In genomic region chr2:168874368-168875005, GRCh38 we compare ENCODE assay signal across 29 cellular contexts. TPM values are rescaled to one million over a fixed set of nuclear protein-coding genes. Genes with fewer than 3 reads are reported as not detected.
"Had no signal": no experiment of that assay in that cellular context is flagged by ENCODE, and none has a peak within 500 bp of the region (broad histone marks: within the 10 kb centered on the region; RNA-seq: fewer than 3 reads in every experiment).

No MANE protein-coding gene starts in this region.

- FAIRE-seq: bronchial epithelial cell had no signal

- H3K36me3 Mint-ChIP-seq: naive thymus-derived CD8-positive, alpha-beta T cell had no signal

- H3K9me3 ChIP-seq: left lung, sigmoid colon, thoracic aorta, upper lobe of left lung had no signal

- H3K9me3 Mint-ChIP-seq: activated naive CD4-positive, alpha-beta T cell treated with anti-CD3 and anti-CD28 coated beads, Interleukin-2, amount 10 ng/mL, durations not matched to agents 7 days and 5 days; naive thymus-derived CD8-positive, alpha-beta T cell had no signal

- H3K4me3 Mint-ChIP-seq: activated naive CD4-positive, alpha-beta T cell treated with anti-CD3 and anti-CD28 coated beads, Interleukin-2, amount 10 ng/mL, durations not matched to agents 7 days and 5 days; naive thymus-derived CD8-positive, alpha-beta T cell; neural progenitor cell had no signal

- H3K9ac ChIP-seq: neural progenitor cell had no signal

- H2AFZ ChIP-seq: neural progenitor cell had no signal

- H3K27me3 ChIP-seq: left lung, neural progenitor cell, sigmoid colon, upper lobe of left lung had no signal

- H3K27ac Mint-ChIP-seq: activated naive CD4-positive, alpha-beta T cell treated with anti-CD3 and anti-CD28 coated beads, Interleukin-2, amount 10 ng/mL, durations not matched to agents 7 days and 5 days; naive thymus-derived CD8-positive, alpha-beta T cell; neural progenitor cell; progenitor cell of endocrine pancreas had no signal

- H3K4me1 ChIP-seq: left lung, neural progenitor cell, sigmoid colon, upper lobe of left lung had no signal

- H3K27me3 Mint-ChIP-seq: activated naive CD4-positive, alpha-beta T cell treated with anti-CD3 and anti-CD28 coated beads, Interleukin-2, amount 10 ng/mL, durations not matched to agents 7 days and 5 days; naive thymus-derived CD8-positive, alpha-beta T cell; progenitor cell of endocrine pancreas had no signal

- DNase-seq: activated CD4-positive, CD25-positive, alpha-beta regulatory T cell treated with anti-CD3 and anti-CD28 coated beads, Interleukin-2, amount 50 U/mL, for 72 hours; activated CD8-positive, alpha-beta memory T cell treated with anti-CD3 and anti-CD28 coated beads for 24 hours; activated CD8-positive, alpha-beta memory T cell treated with anti-CD3 and anti-CD28 coated beads, Interleukin-2, amount 50 U/mL, for 48 hours; activated effector memory CD4-positive, alpha-beta T cell treated with anti-CD3 and anti-CD28 coated beads, Interleukin-2, amount 50 U/mL, for 16 hours; activated naive CD4-positive, alpha-beta T cell treated with anti-CD3 and anti-CD28 coated beads, Interleukin-2, amount 10 ng/mL, durations not matched to agents 7 days and 5 days; activated T-cell treated with anti-CD3 and anti-CD28 coated beads, Interleukin-2, amount 50 U/mL, for 48 hours; amygdala; foreskin fibroblast; left lung; naive thymus-derived CD8-positive, alpha-beta T cell; retina; sigmoid colon; stimulated activated CD4-positive, alpha-beta T cell treated with anti-CD3 and anti-CD28 coated beads, Interleukin-4, amount 100 ng/mL, for 1 hour; stimulated activated naive CD4-positive, alpha-beta T cell treated with Interleukin-2 at 50 U/mL for 16 hours; SW 1271; upper lobe of left lung had no signal

- ATAC-seq: left lung; naive thymus-derived CD8-positive, alpha-beta T cell had no signal

- H3K4me3 ChIP-seq: coronary artery, left lung, lung, neural progenitor cell, sigmoid colon, thoracic aorta, upper lobe of left lung had no signal

- H3K4me1 Mint-ChIP-seq: activated naive CD4-positive, alpha-beta T cell treated with anti-CD3 and anti-CD28 coated beads, Interleukin-2, amount 10 ng/mL, durations not matched to agents 7 days and 5 days; neural progenitor cell had no signal

- H3K4me2 ChIP-seq: neural progenitor cell had no signal

- H3K27ac ChIP-seq: coronary artery, left lung, neural progenitor cell, sigmoid colon, thoracic aorta, upper lobe of left lung, VCaP had no signal

- H3K36me3 ChIP-seq: sigmoid colon, thoracic aorta, upper lobe of left lung had no signal

RNA-seq across cellular contexts. Expression of gene SPC25, which starts 15.7 kb away (rescaled TPM):
- total RNA-seq: bronchial epithelial cell had no signal
- polyA plus RNA-seq: naive thymus-derived CD8-positive, alpha-beta T cell had no signal

RNA-seq across cellular contexts. Expression of gene G6PC2, which starts 26.6 kb away (rescaled TPM):
- total RNA-seq: bronchial epithelial cell; epithelial cell of proximal tubule; fibroblast of lung; glomerular endothelial cell; kidney epithelial cell; left lung; naive thymus-derived CD8-positive, alpha-beta T cell; omental fat pad; progenitor cell of endocrine pancreas; sigmoid colon; T-helper 2 cell treated with Interferon-gamma antibody and Interleukin-4, amounts not matched to agents 100 ng/mL and 5 ng/mL, for 36 hours; thoracic aorta; upper lobe of left lung had no signal
- polyA plus RNA-seq: fibroblast of lung; naive thymus-derived CD8-positive, alpha-beta T cell had no signal
